In genomic region chr20:42125426-42125825, GRCh38 we compare ENCODE assay signal across 22 cellular contexts.
"Had no signal": no experiment of that assay in that cellular context is flagged by ENCODE, and none has a peak within 500 bp of the region (broad histone marks: within the 10 kb centered on the region; RNA-seq: fewer than 3 reads in every experiment).

No MANE protein-coding gene starts in this region.

- H3K9me3 ChIP-seq: pancreas, suprapubic skin, thyroid gland had no signal

- H3K4me1 ChIP-seq: foreskin keratinocyte, pancreas, suprapubic skin, thyroid gland had no signal

- H3K27ac Mint-ChIP-seq: endodermal cell; naive B cell; nephron; progenitor cell of endocrine pancreas; stimulated activated effector memory CD8-positive, alpha-beta T cell treated with anti-CD3 and anti-CD28 coated beads, Interleukin-12 subunit alpha, Interleukin-12 subunit beta, amount 100 ng/mL, for 72 hours; type B pancreatic cell had no signal

- H3K4me1 Mint-ChIP-seq: endodermal cell; naive B cell; stimulated activated effector memory CD8-positive, alpha-beta T cell treated with anti-CD3 and anti-CD28 coated beads, Interleukin-12 subunit alpha, Interleukin-12 subunit beta, amount 100 ng/mL, for 72 hours had no signal

- H3K4me3 ChIP-seq: pancreas, suprapubic skin, thyroid gland had no signal

- DNase-seq: effector CD4-positive, alpha-beta T cell; endodermal cell; erythroblast; foreskin keratinocyte; head of caudate nucleus; hippocampal formation; left colon; left ventricle myocardium superior; mesendoderm; naive B cell; occipital lobe; pancreas; right cardiac atrium; stimulated activated CD4-positive, alpha-beta T cell treated with anti-CD3 and anti-CD28 coated beads, Interleukin-4, amount 100 ng/mL, for 1 hour; stimulated activated CD8-positive, alpha-beta memory T cell treated with anti-CD3 and anti-CD28 coated beads, Interleukin-4, amount 100 ng/mL, for 48 hours; stimulated activated naive CD8-positive, alpha-beta T cell treated with anti-CD3 and anti-CD28 coated beads, Interleukin-15, Interleukin-2, amounts not matched to agents 100 U/mL and 50 U/mL, for 24 hours; thyroid gland had no signal

- H3K27ac ChIP-seq: foreskin keratinocyte, pancreas, suprapubic skin, thyroid gland had no signal

- H3K27me3 Mint-ChIP-seq: progenitor cell of endocrine pancreas had no signal

- H3K4me3 Mint-ChIP-seq: endodermal cell; naive B cell; nephron; stimulated activated effector memory CD8-positive, alpha-beta T cell treated with anti-CD3 and anti-CD28 coated beads, Interleukin-12 subunit alpha, Interleukin-12 subunit beta, amount 100 ng/mL, for 72 hours; type B pancreatic cell had no signal

- H3K27me3 ChIP-seq: foreskin keratinocyte, pancreas, suprapubic skin, thyroid gland had no signal

- ATAC-seq: foreskin keratinocyte; left colon; left ventricle myocardium superior; pancreas; right cardiac atrium; stimulated activated effector memory CD8-positive, alpha-beta T cell treated with anti-CD3 and anti-CD28 coated beads, Interleukin-12 subunit alpha, Interleukin-12 subunit beta, amount 100 ng/mL, for 72 hours; stimulated activated naive CD8-positive, alpha-beta T cell treated with anti-CD3 and anti-CD28 coated beads, Interleukin-15, Interleukin-2, amounts not matched to agents 100 U/mL and 50 U/mL, for 24 hours had no signal

- H3K9me3 Mint-ChIP-seq: endodermal cell, nephron, type B pancreatic cell had no signal

- H3K36me3 ChIP-seq: pancreas, suprapubic skin, thyroid gland had no signal

- H3K36me3 Mint-ChIP-seq: naive B cell; stimulated activated effector memory CD8-positive, alpha-beta T cell treated with anti-CD3 and anti-CD28 coated beads, Interleukin-12 subunit alpha, Interleukin-12 subunit beta, amount 100 ng/mL, for 72 hours; type B pancreatic cell had no signal
